Comparison of ENCODE assay signal across 1 cellular context in the genomic region with DNA sequence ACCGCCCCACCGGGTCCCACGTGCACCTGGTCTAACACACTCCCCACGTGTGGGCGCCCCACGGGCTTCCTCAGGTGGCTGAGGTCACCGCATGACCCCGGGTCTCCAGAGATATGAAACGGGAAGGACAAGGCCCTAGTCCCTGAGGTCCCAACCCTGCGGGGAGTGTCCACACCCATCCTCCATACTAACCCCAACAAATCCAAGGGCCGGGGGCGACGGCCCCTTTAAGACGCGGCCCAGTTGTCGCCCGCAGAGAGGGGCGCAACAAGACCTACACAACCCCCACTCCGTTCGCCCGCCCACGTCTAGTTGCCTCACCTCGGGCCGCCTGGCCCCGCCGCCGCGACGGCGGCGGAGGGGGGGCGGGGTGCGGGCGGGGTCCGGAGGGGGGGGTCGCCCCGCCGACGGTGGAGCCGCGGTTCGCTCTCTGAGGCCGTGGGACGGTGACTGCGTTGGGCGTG.
A peak's percentile ranks its signal among the peaks of the same experiment; 100 is the strongest.
TF ChIP-seq lines count a peak whose summit lies in the region.

No MANE protein-coding gene starts in this region.

TF ChIP-seq in HEK293, 187 proteins besides CTCF, POLR2A, EP300 and RAD21 (continued from another document):
- TF ChIP-seq, protein P1, sequence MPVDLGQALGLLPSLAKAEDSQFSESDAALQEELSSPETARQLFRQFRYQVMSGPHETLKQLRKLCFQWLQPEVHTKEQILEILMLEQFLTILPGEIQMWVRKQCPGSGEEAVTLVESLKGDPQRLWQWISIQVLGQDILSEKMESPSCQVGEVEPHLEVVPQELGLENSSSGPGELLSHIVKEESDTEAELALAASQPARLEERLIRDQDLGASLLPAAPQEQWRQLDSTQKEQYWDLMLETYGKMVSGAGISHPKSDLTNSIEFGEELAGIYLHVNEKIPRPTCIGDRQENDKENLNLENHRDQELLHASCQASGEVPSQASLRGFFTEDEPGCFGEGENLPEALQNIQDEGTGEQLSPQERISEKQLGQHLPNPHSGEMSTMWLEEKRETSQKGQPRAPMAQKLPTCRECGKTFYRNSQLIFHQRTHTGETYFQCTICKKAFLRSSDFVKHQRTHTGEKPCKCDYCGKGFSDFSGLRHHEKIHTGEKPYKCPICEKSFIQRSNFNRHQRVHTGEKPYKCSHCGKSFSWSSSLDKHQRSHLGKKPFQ (tag by site-specific recombination; IDR thresholded peaks at IDR 0.05), result no peak
- TF ChIP-seq EGR2 (tag by site-specific recombination; IDR thresholded peaks at IDR 0.05; ENCODE audit: low read depth) (peak; percentile 80), ZNF302 (tag by site-specific recombination; IDR thresholded peaks at IDR 0.05; ENCODE audit: low read depth) (no peak), KLF8 (tag by site-specific recombination; IDR thresholded peaks at IDR 0.05) (peak; percentile 8; the same call in 1 of the 2 replicates)
